29 cellular contexts compared by ENCODE assay signal in the genomic region with DNA sequence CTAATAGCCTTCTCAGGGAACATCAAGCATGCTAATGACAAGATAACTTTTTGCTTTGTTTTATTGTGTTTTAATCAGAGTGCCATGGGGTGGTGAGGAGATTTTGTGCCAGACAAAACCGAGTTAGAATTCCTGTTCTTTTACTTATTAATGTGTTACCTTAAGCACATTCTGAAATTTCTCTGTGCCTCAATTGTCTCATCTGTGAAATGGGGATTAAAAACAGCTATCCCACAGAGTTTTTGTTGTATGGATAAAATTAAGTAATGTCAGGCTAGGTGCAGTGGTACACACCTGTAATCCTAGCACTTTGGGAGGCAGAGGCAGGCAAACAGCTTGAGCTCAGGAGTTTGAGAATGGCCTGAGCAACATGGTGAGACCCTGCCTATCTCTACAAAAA.
"Had no signal": no experiment of that assay in that cellular context is flagged by ENCODE, and none has a peak within 500 bp of the region (broad histone marks: within the 10 kb centered on the region; RNA-seq: fewer than 3 reads in every experiment).

No MANE protein-coding gene starts in this region.

- H3K4me2 ChIP-seq: neural progenitor cell had no signal

- H3K36me3 ChIP-seq: heart right ventricle, neural progenitor cell, neutrophil, right atrium auricular region, stomach, thyroid gland, transverse colon, upper lobe of right lung had no signal

- H3K27me3 ChIP-seq: heart right ventricle, hepatocyte, neural progenitor cell, neutrophil, right atrium auricular region, stomach, testis, thyroid gland, transverse colon, upper lobe of right lung had no signal

- ATAC-seq: heart right ventricle; left cardiac atrium; natural killer cell; sciatic nerve; stimulated activated naive B cell treated with anti-CD40 and anti-IgM and Interleukin-4, amounts not matched to agents 10 μg/mL and 1 μg/mL and 100 μg/mL, for 72 hours; stimulated activated naive CD8-positive, alpha-beta T cell treated with anti-CD3 and anti-CD28 coated beads, Interleukin-15, Interleukin-2, amounts not matched to agents 100 U/mL and 50 U/mL, for 24 hours; upper lobe of right lung had no signal

- FAIRE-seq: urothelium cell line had no signal

- H3K4me3 Mint-ChIP-seq: mesothelial cell of epicardium; naive B cell; natural killer cell; nephron progenitor cell; neural progenitor cell; stimulated activated naive B cell treated with anti-CD40 and anti-IgM and Interleukin-4, amounts not matched to agents 10 μg/mL and 1 μg/mL and 100 μg/mL, for 72 hours had no signal

- H3K9me3 Mint-ChIP-seq: mesothelial cell of epicardium, natural killer cell, nephron progenitor cell, neural progenitor cell had no signal

- H3K9ac ChIP-seq: neural progenitor cell, parathyroid adenoma had no signal

- H3K27ac Mint-ChIP-seq: mesothelial cell of epicardium; naive B cell; natural killer cell; neural progenitor cell; stimulated activated naive B cell treated with anti-CD40 and anti-IgM and Interleukin-4, amounts not matched to agents 10 μg/mL and 1 μg/mL and 100 μg/mL, for 72 hours had no signal

- H3K27ac ChIP-seq: heart right ventricle, neural progenitor cell, neutrophil, parathyroid adenoma, right atrium auricular region, skin epidermis, stomach, testis, thyroid gland, transverse colon, upper lobe of right lung had no signal

- H3K36me3 Mint-ChIP-seq: mesothelial cell of epicardium; naive B cell; natural killer cell; neural progenitor cell; stimulated activated naive B cell treated with anti-CD40 and anti-IgM and Interleukin-4, amounts not matched to agents 10 μg/mL and 1 μg/mL and 100 μg/mL, for 72 hours had no signal

- H3K4me3 ChIP-seq: heart right ventricle, hepatocyte, lung, neural progenitor cell, right atrium auricular region, skin epidermis, stomach, testis, thyroid gland, transverse colon, upper lobe of right lung had no signal

- H2AFZ ChIP-seq: neural progenitor cell, parathyroid adenoma had no signal

- H3K4me1 Mint-ChIP-seq: naive B cell, natural killer cell had no signal

- H3K79me2 ChIP-seq: hepatocyte, parathyroid adenoma had no signal

- H3K9me3 ChIP-seq: neutrophil, right atrium auricular region, stomach, testis, thyroid gland, transverse colon, upper lobe of right lung had no signal

- DNase-seq: heart right ventricle; islet precursor cell; left cardiac atrium; mesendoderm; naive B cell; natural killer cell; nephron progenitor cell; occipital lobe; stimulated activated CD4-positive, alpha-beta T cell treated with anti-CD3 and anti-CD28 coated beads, Interleukin-12 subunit alpha, Interleukin-12 subunit beta, amount 100 ng/mL, for 4 hours; stimulated activated CD4-positive, alpha-beta T cell treated with anti-CD3 and anti-CD28 coated beads, Interleukin-15, amount 100 ng/mL, for 24 hours; stimulated activated CD4-positive, alpha-beta T cell treated with anti-CD3 and anti-CD28 coated beads, Interleukin-2, amount 100 ng/mL, for 24 hours; stimulated activated CD4-positive, alpha-beta T cell treated with anti-CD3 and anti-CD28 coated beads, Interleukin-4, amount 100 ng/mL, for 1 hour; stimulated activated naive B cell treated with anti-CD40 and anti-IgM and Interleukin-4, amounts not matched to agents 10 μg/mL and 1 μg/mL and 100 μg/mL, for 72 hours; stimulated activated naive CD8-positive, alpha-beta T cell treated with anti-CD3 and anti-CD28 coated beads, Interleukin-15, Interleukin-2, amounts not matched to agents 100 U/mL and 50 U/mL, for 24 hours; stomach; testis; thyroid gland; transverse colon; upper lobe of right lung had no signal

- H3K4me1 ChIP-seq: parathyroid adenoma, right atrium auricular region, testis, thyroid gland had no signal
